ENCODE assay signal across 1 cellular context in genomic region chr6:11968241-11968806, GRCh38.
TF ChIP-seq lines count a peak whose summit lies in the region.

No MANE protein-coding gene starts in this region.

TF ChIP-seq in K562, 482 proteins besides CTCF, POLR2A, EP300 and RAD21 (continued from another document and continues in another):
- TF ChIP-seq THAP12 (CRISPR knock-in tag; IDR thresholded peaks at IDR 0.05) (no peak), ESRRA (IDR thresholded peaks at IDR 0.05; ENCODE audit: borderline replicate concordance, low read depth) (peak; percentile 73; the same call in 1 of the 2 replicates), PHB (CRISPR knock-in tag; IDR thresholded peaks at IDR 0.05) (no peak), HLTF (IDR thresholded peaks at IDR 0.05) (no peak), TRIM24 (IDR thresholded peaks at IDR 0.05) (peak in 1 of 2 experiments; percentile 42; a peak in 1 of 4 replicates), MLX (CRISPR knock-in tag; conservative IDR thresholded peaks at IDR 0.05) (no peak), CBFA2T2 (conservative IDR thresholded peaks at IDR 0.05) (peak; percentile 64), POLR3A (IDR thresholded peaks at IDR 0.05; ENCODE audit: borderline replicate concordance, extremely low read depth, insufficient read depth, insufficient read length) (no peak), PHB2 (IDR thresholded peaks at IDR 0.05; ENCODE audit: low read depth) (no peak; the same call in 1 of the 2 replicates), SMAD2 (IDR thresholded peaks at IDR 0.05; ENCODE audit: low read depth, low read length) (no peak), CREB3L1 (IDR thresholded peaks at IDR 0.05; ENCODE audit: borderline replicate concordance, low read depth) (peak; percentile 19; the same call in 1 of the 2 replicates), ZFX (CRISPR knock-in tag; IDR thresholded peaks at IDR 0.05) (no peak), TEAD4 (IDR thresholded peaks at IDR 0.05; ENCODE audit: low read length) (peak; percentile 85), TEAD4 (CRISPR knock-in tag; IDR thresholded peaks at IDR 0.05; ENCODE audit: borderline replicate concordance) (no peak), ZNF589 (CRISPR knock-in tag; IDR thresholded peaks at IDR 0.05; ENCODE audit: low read depth) (no peak), CHCHD3 (CRISPR knock-in tag; IDR thresholded peaks at IDR 0.05) (no peak), CBX3 (IDR thresholded peaks at IDR 0.05; ENCODE audit: borderline replicate concordance in 1 of 2, low read length in 2 of 2) (peak in 1 of 2 experiments; percentile 83; a peak in 1 of 3 replicates), NCOA2 (IDR thresholded peaks at IDR 0.05; ENCODE audit: partially characterized antibody in 2 of 2) (peak in 1 of 2 experiments; percentile 76), BCOR (IDR thresholded peaks at IDR 0.05) (0 out of 2 replicates have a peak, but pooled peaks have one; percentile 26), NFIC (IDR thresholded peaks at IDR 0.05) (peak; percentile 19; the same call in 1 of the 2 replicates), U2AF2 (optimal IDR thresholded peaks at IDR 0.05; ENCODE audit: low read depth, low read length) (no peak), ID3 (CRISPR knock-in tag; IDR thresholded peaks at IDR 0.05) (no peak), ID3 (tag; IDR thresholded peaks at IDR 0.05) (peak; percentile 41; the same call in 1 of the 2 replicates), MCM7 (IDR thresholded peaks at IDR 0.05) (no peak), EP400 (IDR thresholded peaks at IDR 0.05) (no peak), KLF16 (IDR thresholded peaks at IDR 0.05) (peak; percentile 46; the same call in 1 of the 2 replicates), ZNF655 (CRISPR knock-in tag; IDR thresholded peaks at IDR 0.05) (no peak), NFIX (CRISPR knock-in tag; IDR thresholded peaks at IDR 0.05; ENCODE audit: low read depth) (no peak), ATF7 (IDR thresholded peaks at IDR 0.05) (peak; percentile 57; the same call in 1 of the 2 replicates), ZNF408 (CRISPR knock-in tag; IDR thresholded peaks at IDR 0.05; ENCODE audit: low read depth) (no peak), ZNF431 (CRISPR knock-in tag; IDR thresholded peaks at IDR 0.05) (no peak), ZNF316 (IDR thresholded peaks at IDR 0.05) (no peak), POLR2AphosphoS5 (IDR thresholded peaks at IDR 0.05; ENCODE audit: control insufficient read depth, insufficient read depth, low read depth, low read length) (no peak; the same call in 1 of the 2 replicates), MNT (conservative IDR thresholded peaks at IDR 0.05) (0 out of 4 replicates have a peak, but pooled peaks of 1 of the 2 experiments have one; percentile 38), SPI1 (IDR thresholded peaks at IDR 0.05; ENCODE audit: borderline replicate concordance, low read depth, low read length) (peak; percentile 52; the same call in 1 of the 2 replicates), FOXM1 (IDR thresholded peaks at IDR 0.05; ENCODE audit: low read depth) (peak; percentile 60), FOXM1 (CRISPR knock-in tag; IDR thresholded peaks at IDR 0.05; ENCODE audit: low read depth) (no peak), ZNF174 (CRISPR knock-in tag; IDR thresholded peaks at IDR 0.05) (no peak), SAFB2 (IDR thresholded peaks at IDR 0.05; ENCODE audit: borderline replicate concordance, low read depth, low read length, severe bottlenecking) (no peak), CHAMP1 (IDR thresholded peaks at IDR 0.05) (peak; percentile 62; the same call in 1 of the 2 replicates), CHD7 (IDR thresholded peaks at IDR 0.05; ENCODE audit: low read depth, low read length) (no peak), KLF1 (tag; IDR thresholded peaks at IDR 0.05) (no peak)
